In the genomic region with DNA sequence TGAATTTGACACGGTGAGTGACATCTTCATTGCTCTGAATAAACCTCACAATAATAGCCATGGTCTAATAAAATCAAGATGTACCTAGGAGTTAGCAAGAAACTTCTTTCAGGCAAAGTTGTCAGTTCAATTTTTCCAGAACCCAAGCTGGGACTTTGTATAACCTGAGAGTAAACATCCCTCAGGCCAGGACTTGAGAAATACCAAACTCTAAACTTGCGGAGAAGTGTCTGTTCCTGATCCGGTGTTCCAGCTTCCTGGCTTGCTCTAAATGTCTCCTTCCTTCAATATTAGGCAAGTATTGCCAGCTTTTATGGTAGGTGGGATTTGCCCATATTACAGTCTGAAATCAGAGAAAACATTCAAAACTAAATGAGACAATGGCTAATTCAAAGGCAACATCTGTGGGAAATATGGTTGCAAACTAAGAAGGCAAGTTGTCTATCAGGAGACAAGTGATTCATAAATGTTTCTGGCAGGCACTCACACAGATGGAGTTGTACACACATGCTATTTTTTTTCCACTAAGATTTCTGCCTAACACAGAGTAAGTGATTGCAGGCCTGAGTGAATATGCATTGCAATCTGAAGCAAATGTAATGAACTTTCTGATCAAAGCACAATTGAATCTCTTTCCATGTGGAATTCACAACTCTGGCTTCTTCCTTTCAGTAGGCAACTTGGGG, we compare ENCODE assay signal across 19 cellular contexts.
DNase-seq lines count a peak whose midpoint lies in the region; ATAC-seq and TF ChIP-seq lines count a peak whose summit lies in the region.
"Had no signal": no experiment of that assay in that cellular context is flagged by ENCODE, and none has a peak within 500 bp of the region (broad histone marks: within the 10 kb centered on the region; RNA-seq: fewer than 3 reads in every experiment).

No MANE protein-coding gene starts in this region.

- WGBS in mesenchymal stem cell = 86% methylated on average over 2 of the region's 3 CpGs

- no peak overlapping the region for H3K4ac ChIP-seq in mesenchymal stem cell (ENCODE audit: low read depth in 1 of 2, low read length in 2 of 2)

- no peak overlapping the region for H3K9ac ChIP-seq in mesenchymal stem cell (ENCODE audit: low read length)

- no peak overlapping the region for H2BK5ac ChIP-seq in mesenchymal stem cell (ENCODE audit: low read depth, low read length, poor library complexity, severe bottlenecking)

- no peak for ATAC-seq in GM18907 (IDR thresholded peaks at IDR 0.05; ENCODE audit: unreplicated experiment)
- no peak for ATAC-seq in GM19452 (IDR thresholded peaks at IDR 0.05; ENCODE audit: unreplicated experiment)
- ATAC-seq: left colon, mucosa of descending colon, right lobe of liver had no signal

- no peaks in the 10 kb centered on the region for H3K27me3 ChIP-seq in mesenchymal stem cell (ENCODE audit: control insufficient read depth in 1 of 2, insufficient read depth in 1 of 2, low read length in 2 of 2)
- H3K27me3 ChIP-seq: adrenal gland, neutrophil, right lobe of liver, stomach had no signal

- no peak for TF ChIP-seq CTCF in GM10248 (IDR thresholded peaks at IDR 0.05; ENCODE audit: control extremely low read depth, extremely low read depth, low read depth, missing control alignments)

- H3K79me1 ChIP-seq in mesenchymal stem cell (replicated peaks; ENCODE audit: low read length, poor library complexity, severe bottlenecking) = no peaks in the 10 kb centered on the region

- H3K4me2 ChIP-seq in mesenchymal stem cell (ENCODE audit: low read length, poor library complexity, severe bottlenecking) = no peak overlapping the region

- no peak overlapping the region for H2AK5ac ChIP-seq in mesenchymal stem cell (ENCODE audit: low read length, severe bottlenecking)

- no peak overlapping the region for H3K4me3 ChIP-seq in mesenchymal stem cell (ENCODE audit: insufficient read depth in 1 of 2, low read depth in 1 of 2, low read length in 2 of 2)
- H3K4me3 ChIP-seq: adrenal gland, mucosa of descending colon, right lobe of liver, stomach had no signal

- no peak overlapping the region for H2AFZ ChIP-seq in mesenchymal stem cell (ENCODE audit: low read depth, low read length)

- POLR2A ChIA-PET in GM10248 (lab: Yijun Ruan, JAX) = no interaction called here

- H4K91ac ChIP-seq in mesenchymal stem cell (ENCODE audit: low read length) = no peak overlapping the region

- CTCF ChIA-PET in GM10248 (lab: Yijun Ruan, JAX) = interaction anchor here (0.8 to 3.5 kb wide), 7 partner anchors 12 to 377 kb away, joined by 3 to 12 read pairs (median 3); no protein-coding TSS in a partner anchor

- no peaks in the 10 kb centered on the region for H3K4me1 ChIP-seq in mesenchymal stem cell (ENCODE audit: control insufficient read depth, insufficient read depth, low read depth, low read length)
- H3K4me1 ChIP-seq: adrenal gland, right lobe of liver had no signal

- H2BK12ac ChIP-seq in mesenchymal stem cell (ENCODE audit: low read length in 2 of 2) = no peak overlapping the region

- H3K23ac ChIP-seq in mesenchymal stem cell (ENCODE audit: low read length in 2 of 2) = no peak overlapping the region

- DNase-seq in EH (ENCODE audit: low read depth) (peak; percentile 44), amniotic epithelial cell (ENCODE audit: low read depth) (peak; percentile 49), fibroblast of peridontal ligament (ENCODE audit: extremely low read depth) (peak; percentile 86), mesenchymal stem cell (peak; percentile 50), SHP77 treated with DMSO at 0.1 percent for 48 hours (lab: John Stamatoyannopoulos, UW) (no peak), GM10248 (ENCODE audit: extremely low spot score) (no peak)
- DNase-seq: ACHN; activated CD4-positive, alpha-beta T cell treated with anti-CD3 and anti-CD28 coated beads for 1 hour; adrenal gland; left colon; mucosa of descending colon; NCI-H2081 treated with DMSO at 0.1 percent for 48 hours; NCI-H524; right lobe of liver; stimulated activated CD4-positive, alpha-beta T cell treated with anti-CD3 and anti-CD28 coated beads, Interleukin-1b, Interleukin-23, amount 100 ng/mL, for 48 hours; stomach had no signal

- H3K36me3 ChIP-seq in mesenchymal stem cell (ENCODE audit: control insufficient read depth in 1 of 2, insufficient read depth in 2 of 2, low read depth in 1 of 2, low read length in 2 of 2) = no peaks in the 10 kb centered on the region
- H3K36me3 ChIP-seq: adrenal gland, neutrophil, right lobe of liver, stomach had no signal

- no peak overlapping the region for H2BK120ac ChIP-seq in mesenchymal stem cell (ENCODE audit: low read depth, low read length)

- no peak overlapping the region for H3K27ac ChIP-seq in mesenchymal stem cell (ENCODE audit: low read length, poor library complexity, severe bottlenecking)
- H3K27ac ChIP-seq: adrenal gland, neutrophil, right lobe of liver, stomach had no signal

- no peaks in the 10 kb centered on the region for H3K9me3 ChIP-seq in mesenchymal stem cell (ENCODE audit: control insufficient read depth, low read length)
- H3K9me3 ChIP-seq: adrenal gland, mucosa of descending colon, neutrophil, right lobe of liver, stomach had no signal

- H3K14ac ChIP-seq in mesenchymal stem cell (ENCODE audit: low read length in 2 of 2) = no peak overlapping the region

- no peak overlapping the region for H3K18ac ChIP-seq in mesenchymal stem cell (ENCODE audit: low read depth in 1 of 2, low read length in 2 of 2)

- no peak overlapping the region for H2BK15ac ChIP-seq in mesenchymal stem cell (ENCODE audit: low read depth, poor library complexity, severe bottlenecking)

- no peak overlapping the region for H4K8ac ChIP-seq in mesenchymal stem cell (ENCODE audit: low read length)

Comparison
In these comparisons a context has a peak if more than half of its experiments do, and no peak if none do; other contexts are left out.
1. DNase-seq: peak in EH (single experiment), amniotic epithelial cell (single experiment), fibroblast of peridontal ligament (single experiment) and mesenchymal stem cell (single experiment); none in SHP77 treated with DMSO at 0.1 percent for 48 hours (single experiment) and GM10248 (single experiment).